Comparison of ENCODE assay signal across 1 cellular context in the genomic region with DNA sequence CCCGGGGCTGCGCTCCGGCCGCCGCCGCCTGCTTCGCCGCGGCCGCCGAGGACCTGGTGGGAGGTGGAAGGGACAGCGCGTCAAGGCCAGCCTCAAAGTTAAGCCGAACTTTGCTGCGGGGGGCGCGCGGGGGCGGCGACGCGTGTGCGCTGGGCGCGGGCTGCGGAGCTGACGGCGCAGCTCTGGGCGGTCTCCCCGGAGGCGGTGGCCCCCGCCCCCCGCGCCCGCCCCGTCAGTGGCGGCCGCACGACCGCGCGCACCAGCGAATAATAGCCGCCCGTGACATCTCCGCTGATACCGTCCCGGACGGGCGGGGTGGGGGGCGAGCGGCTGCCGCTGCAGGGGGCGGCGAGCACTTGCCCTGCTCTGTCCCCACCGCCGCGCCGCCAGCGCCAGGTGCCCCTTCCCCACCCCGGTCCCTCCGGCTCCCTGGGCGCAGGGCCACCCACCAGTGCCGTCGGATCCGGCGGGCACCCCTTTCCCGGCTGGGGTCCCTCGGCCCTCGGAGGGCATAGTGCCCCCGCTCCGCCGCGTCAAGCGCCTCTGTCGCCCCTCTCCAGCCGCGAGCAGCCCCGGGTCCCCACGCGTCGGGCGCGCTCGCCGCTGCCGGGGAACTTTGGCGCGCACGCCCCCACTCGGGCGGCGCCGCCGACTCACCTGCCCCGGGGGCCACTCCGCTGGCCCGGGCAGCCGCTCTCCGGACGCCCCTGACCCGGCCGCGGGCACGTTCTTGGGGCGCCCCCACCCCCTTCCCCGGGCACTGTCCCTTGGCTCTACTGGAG.
TF ChIP-seq lines count a peak whose summit lies in the region.

No MANE protein-coding gene starts in this region.

TF ChIP-seq in HEK293, 187 proteins besides CTCF, POLR2A, EP300 and RAD21 (continued from another document):
- TF ChIP-seq, protein P1, sequence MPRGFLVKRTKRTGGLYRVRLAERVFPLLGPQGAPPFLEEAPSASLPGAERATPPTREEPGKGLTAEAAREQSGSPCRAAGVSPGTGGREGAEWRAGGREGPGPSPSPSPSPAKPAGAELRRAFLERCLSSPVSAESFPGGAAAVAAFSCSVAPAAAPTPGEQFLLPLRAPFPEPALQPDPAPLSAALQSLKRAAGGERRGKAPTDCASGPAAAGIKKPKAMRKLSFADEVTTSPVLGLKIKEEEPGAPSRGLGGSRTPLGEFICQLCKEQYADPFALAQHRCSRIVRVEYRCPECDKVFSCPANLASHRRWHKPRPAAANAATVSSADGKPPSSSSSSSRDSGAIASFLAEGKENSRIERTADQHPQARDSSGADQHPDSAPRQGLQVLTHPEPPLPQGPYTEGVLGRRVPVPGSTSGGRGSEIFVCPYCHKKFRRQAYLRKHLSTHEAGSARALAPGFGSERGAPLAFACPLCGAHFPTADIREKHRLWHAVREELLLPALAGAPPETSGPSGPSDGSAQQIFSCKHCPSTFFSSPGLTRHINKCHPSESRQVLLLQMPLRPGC (tag by site-specific recombination; IDR thresholded peaks at IDR 0.05): no peak
- TF ChIP-seq ZEB2 (tag by site-specific recombination; IDR thresholded peaks at IDR 0.05) (no peak), ZNF416 (tag by site-specific recombination; IDR thresholded peaks at IDR 0.05) (no peak), ZNF660 (tag by site-specific recombination; IDR thresholded peaks at IDR 0.05) (no peak), ZNF571 (tag by site-specific recombination; IDR thresholded peaks at IDR 0.05) (no peak), ZNF302 (tag by site-specific recombination; IDR thresholded peaks at IDR 0.05; ENCODE audit: low read depth) (no peak), ZNF423 (tag by site-specific recombination; IDR thresholded peaks at IDR 0.05) (no peak), ZNF174 (tag by site-specific recombination; IDR thresholded peaks at IDR 0.05) (no peak), ZNF266 (tag by site-specific recombination; IDR thresholded peaks at IDR 0.05; ENCODE audit: low read depth) (no peak), ZBTB20 (tag by site-specific recombination; IDR thresholded peaks at IDR 0.05) (peak; percentile 17; the same call in 1 of the 2 replicates), ZNF169 (tag by site-specific recombination; IDR thresholded peaks at IDR 0.05) (no peak), ZBTB17 (tag by site-specific recombination; IDR thresholded peaks at IDR 0.05) (no peak), ZNF529 (tag by site-specific recombination; IDR thresholded peaks at IDR 0.05; ENCODE audit: insufficient replicate concordance) (no peak), ZFP3 (tag by site-specific recombination; IDR thresholded peaks at IDR 0.05; ENCODE audit: low read depth) (no peak), HOXC10 (CRISPR knock-in tag; IDR thresholded peaks at IDR 0.05) (no peak), OVOL3 (tag by site-specific recombination; IDR thresholded peaks at IDR 0.05) (no peak), ZBTB8A (tag by site-specific recombination; IDR thresholded peaks at IDR 0.05) (peak; percentile 30; the same call in 1 of the 2 replicates), ZNF561 (tag by site-specific recombination; IDR thresholded peaks at IDR 0.05; ENCODE audit: borderline replicate concordance) (peak; percentile 69; the same call in 1 of the 2 replicates), ZNF132 (tag by site-specific recombination; IDR thresholded peaks at IDR 0.05; ENCODE audit: borderline replicate concordance) (no peak), GLIS2 (tag by site-specific recombination; IDR thresholded peaks at IDR 0.05) (no peak), ZNF776 (tag by site-specific recombination; IDR thresholded peaks at IDR 0.05; ENCODE audit: borderline replicate concordance) (no peak), ZBTB26 (tag by site-specific recombination; optimal IDR thresholded peaks at IDR 0.05) (peak; percentile 20), ZNF221 (tag by site-specific recombination; IDR thresholded peaks at IDR 0.05; ENCODE audit: borderline replicate concordance) (no peak)
- TF ChIP-seq, protein P2, sequence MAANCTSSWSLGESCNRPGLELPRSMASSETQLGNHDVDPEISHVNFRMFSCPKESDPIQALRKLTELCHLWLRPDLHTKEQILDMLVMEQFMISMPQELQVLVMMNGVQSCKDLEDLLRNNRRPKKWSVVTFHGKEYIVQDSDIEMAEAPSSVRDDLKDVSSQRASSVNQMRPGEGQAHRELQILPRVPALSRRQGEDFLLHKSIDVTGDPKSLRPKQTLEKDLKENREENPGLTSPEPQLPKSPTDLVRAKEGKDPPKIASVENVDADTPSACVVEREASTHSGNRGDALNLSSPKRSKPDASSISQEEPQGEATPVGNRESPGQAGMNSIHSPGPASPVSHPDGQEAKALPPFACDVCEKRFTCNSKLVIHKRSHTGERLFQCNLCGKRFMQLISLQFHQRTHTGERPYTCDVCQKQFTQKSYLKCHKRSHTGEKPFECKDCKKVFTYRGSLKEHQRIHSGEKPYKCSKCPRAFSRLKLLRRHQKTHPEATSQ (tag by site-specific recombination; IDR thresholded peaks at IDR 0.05): no peak
- TF ChIP-seq, protein P3, sequence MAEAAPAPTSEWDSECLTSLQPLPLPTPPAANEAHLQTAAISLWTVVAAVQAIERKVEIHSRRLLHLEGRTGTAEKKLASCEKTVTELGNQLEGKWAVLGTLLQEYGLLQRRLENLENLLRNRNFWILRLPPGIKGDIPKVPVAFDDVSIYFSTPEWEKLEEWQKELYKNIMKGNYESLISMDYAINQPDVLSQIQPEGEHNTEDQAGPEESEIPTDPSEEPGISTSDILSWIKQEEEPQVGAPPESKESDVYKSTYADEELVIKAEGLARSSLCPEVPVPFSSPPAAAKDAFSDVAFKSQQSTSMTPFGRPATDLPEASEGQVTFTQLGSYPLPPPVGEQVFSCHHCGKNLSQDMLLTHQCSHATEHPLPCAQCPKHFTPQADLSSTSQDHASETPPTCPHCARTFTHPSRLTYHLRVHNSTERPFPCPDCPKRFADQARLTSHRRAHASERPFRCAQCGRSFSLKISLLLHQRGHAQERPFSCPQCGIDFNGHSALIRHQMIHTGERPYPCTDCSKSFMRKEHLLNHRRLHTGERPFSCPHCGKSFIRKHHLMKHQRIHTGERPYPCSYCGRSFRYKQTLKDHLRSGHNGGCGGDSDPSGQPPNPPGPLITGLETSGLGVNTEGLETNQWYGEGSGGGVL (tag by site-specific recombination; IDR thresholded peaks at IDR 0.05): no peak
- TF ChIP-seq, protein P4, sequence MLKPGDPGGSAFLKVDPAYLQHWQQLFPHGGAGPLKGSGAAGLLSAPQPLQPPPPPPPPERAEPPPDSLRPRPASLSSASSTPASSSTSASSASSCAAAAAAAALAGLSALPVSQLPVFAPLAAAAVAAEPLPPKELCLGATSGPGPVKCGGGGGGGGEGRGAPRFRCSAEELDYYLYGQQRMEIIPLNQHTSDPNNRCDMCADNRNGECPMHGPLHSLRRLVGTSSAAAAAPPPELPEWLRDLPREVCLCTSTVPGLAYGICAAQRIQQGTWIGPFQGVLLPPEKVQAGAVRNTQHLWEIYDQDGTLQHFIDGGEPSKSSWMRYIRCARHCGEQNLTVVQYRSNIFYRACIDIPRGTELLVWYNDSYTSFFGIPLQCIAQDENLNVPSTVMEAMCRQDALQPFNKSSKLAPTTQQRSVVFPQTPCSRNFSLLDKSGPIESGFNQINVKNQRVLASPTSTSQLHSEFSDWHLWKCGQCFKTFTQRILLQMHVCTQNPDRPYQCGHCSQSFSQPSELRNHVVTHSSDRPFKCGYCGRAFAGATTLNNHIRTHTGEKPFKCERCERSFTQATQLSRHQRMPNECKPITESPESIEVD (tag by site-specific recombination; IDR thresholded peaks at IDR 0.05): no peak
- TF ChIP-seq, protein P5, sequence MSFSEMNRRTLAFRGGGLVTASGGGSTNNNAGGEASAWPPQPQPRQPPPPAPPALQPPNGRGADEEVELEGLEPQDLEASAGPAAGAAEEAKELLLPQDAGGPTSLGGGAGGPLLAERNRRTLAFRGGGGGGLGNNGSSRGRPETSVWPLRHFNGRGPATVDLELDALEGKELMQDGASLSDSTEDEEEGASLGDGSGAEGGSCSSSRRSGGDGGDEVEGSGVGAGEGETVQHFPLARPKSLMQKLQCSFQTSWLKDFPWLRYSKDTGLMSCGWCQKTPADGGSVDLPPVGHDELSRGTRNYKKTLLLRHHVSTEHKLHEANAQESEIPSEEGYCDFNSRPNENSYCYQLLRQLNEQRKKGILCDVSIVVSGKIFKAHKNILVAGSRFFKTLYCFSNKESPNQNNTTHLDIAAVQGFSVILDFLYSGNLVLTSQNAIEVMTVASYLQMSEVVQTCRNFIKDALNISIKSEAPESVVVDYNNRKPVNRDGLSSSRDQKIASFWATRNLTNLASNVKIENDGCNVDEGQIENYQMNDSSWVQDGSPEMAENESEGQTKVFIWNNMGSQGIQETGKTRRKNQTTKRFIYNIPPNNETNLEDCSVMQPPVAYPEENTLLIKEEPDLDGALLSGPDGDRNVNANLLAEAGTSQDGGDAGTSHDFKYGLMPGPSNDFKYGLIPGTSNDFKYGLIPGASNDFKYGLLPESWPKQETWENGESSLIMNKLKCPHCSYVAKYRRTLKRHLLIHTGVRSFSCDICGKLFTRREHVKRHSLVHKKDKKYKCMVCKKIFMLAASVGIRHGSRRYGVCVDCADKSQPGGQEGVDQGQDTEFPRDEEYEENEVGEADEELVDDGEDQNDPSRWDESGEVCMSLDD (tag by site-specific recombination; IDR thresholded peaks at IDR 0.05): no peak
- TF ChIP-seq, protein P6, sequence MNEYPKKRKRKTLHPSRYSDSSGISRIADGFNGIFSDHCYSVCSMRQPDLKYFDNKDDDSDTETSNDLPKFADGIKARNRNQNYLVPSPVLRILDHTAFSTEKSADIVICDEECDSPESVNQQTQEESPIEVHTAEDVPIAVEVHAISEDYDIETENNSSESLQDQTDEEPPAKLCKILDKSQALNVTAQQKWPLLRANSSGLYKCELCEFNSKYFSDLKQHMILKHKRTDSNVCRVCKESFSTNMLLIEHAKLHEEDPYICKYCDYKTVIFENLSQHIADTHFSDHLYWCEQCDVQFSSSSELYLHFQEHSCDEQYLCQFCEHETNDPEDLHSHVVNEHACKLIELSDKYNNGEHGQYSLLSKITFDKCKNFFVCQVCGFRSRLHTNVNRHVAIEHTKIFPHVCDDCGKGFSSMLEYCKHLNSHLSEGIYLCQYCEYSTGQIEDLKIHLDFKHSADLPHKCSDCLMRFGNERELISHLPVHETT (tag by site-specific recombination; IDR thresholded peaks at IDR 0.05): no peak
- TF ChIP-seq, protein P7, sequence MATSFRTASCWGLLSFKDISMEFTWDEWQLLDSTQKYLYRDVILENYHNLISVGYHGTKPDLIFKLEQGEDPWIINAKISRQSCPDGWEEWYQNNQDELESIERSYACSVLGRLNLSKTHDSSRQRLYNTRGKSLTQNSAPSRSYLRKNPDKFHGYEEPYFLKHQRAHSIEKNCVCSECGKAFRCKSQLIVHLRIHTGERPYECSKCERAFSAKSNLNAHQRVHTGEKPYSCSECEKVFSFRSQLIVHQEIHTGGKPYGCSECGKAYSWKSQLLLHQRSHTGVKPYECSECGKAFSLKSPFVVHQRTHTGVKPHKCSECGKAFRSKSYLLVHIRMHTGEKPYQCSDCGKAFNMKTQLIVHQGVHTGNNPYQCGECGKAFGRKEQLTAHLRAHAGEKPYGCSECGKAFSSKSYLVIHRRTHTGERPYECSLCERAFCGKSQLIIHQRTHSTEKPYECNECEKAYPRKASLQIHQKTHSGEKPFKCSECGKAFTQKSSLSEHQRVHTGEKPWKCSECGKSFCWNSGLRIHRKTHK (tag by site-specific recombination; IDR thresholded peaks at IDR 0.05): no peak
